8 cellular contexts compared by ENCODE assay signal in the genomic region with DNA sequence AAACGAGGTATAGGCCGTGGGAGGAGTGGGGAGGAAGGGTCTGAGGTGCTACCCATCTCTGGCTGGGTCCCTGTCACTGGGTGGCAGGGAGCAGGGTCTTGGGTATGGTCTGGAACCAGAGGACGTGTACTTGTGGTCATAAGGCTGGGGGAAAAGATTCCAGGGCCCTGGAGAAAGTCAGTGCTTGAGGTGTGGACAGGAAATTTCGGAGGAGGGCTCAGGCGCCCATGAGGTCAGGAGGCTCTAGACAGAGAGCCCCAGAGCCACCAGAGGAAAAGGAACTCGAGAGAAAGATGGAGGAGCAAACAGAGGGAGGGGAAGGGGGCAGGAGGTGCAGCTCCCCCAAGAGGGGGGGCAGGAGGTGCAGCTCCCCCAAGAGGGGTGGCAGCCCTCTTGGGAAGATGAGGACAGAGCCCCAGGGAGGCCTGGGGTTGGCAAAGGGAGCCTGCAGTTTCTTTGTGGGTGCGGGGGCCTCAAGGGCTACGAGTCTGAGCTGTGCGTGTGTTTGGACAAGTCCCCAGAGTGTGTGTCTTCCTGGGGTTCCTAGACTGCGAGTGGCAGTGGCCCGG. TPM values are rescaled to one million over a fixed set of nuclear protein-coding genes. Genes with fewer than 3 reads are reported as not detected.
DNase-seq lines count a peak whose midpoint lies in the region; ATAC-seq and TF ChIP-seq lines count a peak whose summit lies in the region.

No MANE protein-coding gene starts in this region.

- H3K4me1 ChIP-seq in KMS-11 (ENCODE audit: low read depth, poor library complexity, severe bottlenecking) = peaks cover 76% of the 10 kb centered on the region
- peaks cover 29% of the 10 kb centered on the region for H3K4me1 ChIP-seq in effector memory CD4-positive, alpha-beta T cell (ENCODE audit: control insufficient read depth, insufficient read depth, low read length, poor library complexity, severe bottlenecking)
- H3K4me1 ChIP-seq in osteoblast (ENCODE audit: insufficient read depth, low read length) = peaks cover 22% of the 10 kb centered on the region

- H3K36me3 ChIP-seq in KMS-11 (ENCODE audit: insufficient read depth) (no peaks in the 10 kb centered on the region; the same call in 1 of the 2 replicates), osteoblast (ENCODE audit: insufficient read depth, low read length) (peaks cover 27% of the 10 kb centered on the region)
- H3K36me3 ChIP-seq in effector memory CD4-positive, alpha-beta T cell (ENCODE audit: control insufficient read depth, insufficient read depth, low read length) = peaks cover 9% of the 10 kb centered on the region

- H4K20me1 ChIP-seq in KMS-11 (ENCODE audit: insufficient read depth) (0 out of 2 replicates have a peak, but pooled peaks cover 18% of the 10 kb centered on the region), osteoblast (ENCODE audit: insufficient read depth, low read length) (peaks cover 16% of the 10 kb centered on the region)

- in situ Hi-C loops in GM13977 (cut with MboI; ENCODE audit: low pct_unique_long_range_greater_than_20kb, low sequenced_read_pairs, unreplicated experiment) = loop anchor here (5.0 kb wide), 1 partner anchor 64 kb away; no protein-coding TSS in a partner anchor

- H3K9me3 ChIP-seq in effector memory CD4-positive, alpha-beta T cell (ENCODE audit: control insufficient read depth, low read length) = no peaks in the 10 kb centered on the region
- H3K9me3 ChIP-seq in osteoblast (ENCODE audit: low read depth, low read length) = no peaks in the 10 kb centered on the region

- H3K4me2 ChIP-seq in KMS-11 (peak overlapping the region; percentile 80), osteoblast (ENCODE audit: insufficient read depth, low read length) (peak overlapping the region; percentile 68)

- DNase-seq in effector memory CD4-positive, alpha-beta T cell = no peak
- DNase-seq in osteoblast (ENCODE audit: insufficient read length, low spot score, missing footprints) (no peak), GM13977 (ENCODE audit: low spot score) (no peak), HPDE6-E6E7 (ENCODE audit: extremely low spot score) (no peak)

- H2AFZ ChIP-seq in KMS-11 (ENCODE audit: low read depth) (peak overlapping the region; percentile 75), osteoblast (ENCODE audit: low read length) (peak overlapping the region; percentile 74)

- TF ChIP-seq CTCF in GM12875 (IDR thresholded peaks at IDR 0.05; ENCODE audit: borderline replicate concordance, insufficient read depth, low read depth, low read length) (no peak), KMS-11 (conservative IDR thresholded peaks at IDR 0.05; ENCODE audit: low read depth, low read length) (no peak), osteoblast (IDR thresholded peaks at IDR 0.05; ENCODE audit: extremely low read depth, low read depth, low read length) (no peak), GM13977 (IDR thresholded peaks at IDR 0.05; ENCODE audit: extremely low read depth, insufficient read depth, missing control alignments) (no peak)

- H3K79me2 ChIP-seq in KMS-11 (ENCODE audit: insufficient read depth, low read depth) = peaks cover 41% of the 10 kb centered on the region
- H3K79me2 ChIP-seq in osteoblast (ENCODE audit: insufficient read depth, low read length) = peaks cover 33% of the 10 kb centered on the region

- peak overlapping the region; percentile 89 for H3K4me3 ChIP-seq in GM12875 (ENCODE audit: low read depth, low read length)
- H3K4me3 ChIP-seq in KMS-11 (IDR thresholded peaks at IDR 0.05; ENCODE audit: insufficient read depth, low read depth, low read length) = no peak overlapping the region
- H3K4me3 ChIP-seq in effector memory CD4-positive, alpha-beta T cell (ENCODE audit: insufficient read depth, low read depth, low read length, poor library complexity, severe bottlenecking) = peak overlapping the region; percentile 83
- H3K4me3 ChIP-seq in osteoblast (ENCODE audit: insufficient read depth, low read length) = peak overlapping the region; percentile 83

- ATAC-seq in GM21576 (IDR thresholded peaks at IDR 0.05; ENCODE audit: unreplicated experiment) = no peak
- no peak for ATAC-seq in HG02642 (IDR thresholded peaks at IDR 0.05; ENCODE audit: poor library complexity, unreplicated experiment)

- H3K27me3 ChIP-seq in KMS-11 (ENCODE audit: insufficient read depth, low read depth) (no peaks in the 10 kb centered on the region), osteoblast (ENCODE audit: insufficient read depth, low read length) (no peaks in the 10 kb centered on the region)
- H3K27me3 ChIP-seq in effector memory CD4-positive, alpha-beta T cell (replicated peaks; ENCODE audit: control insufficient read depth, insufficient read depth, low read length, poor library complexity, severe bottlenecking) = no peaks in the 10 kb centered on the region

- H3K27ac ChIP-seq in KMS-11 (peak overlapping the region; percentile 88), osteoblast (ENCODE audit: low read depth, low read length) (peak overlapping the region; percentile 96)
- H3K27ac ChIP-seq in effector memory CD4-positive, alpha-beta T cell (ENCODE audit: insufficient read depth, low read length, poor library complexity, severe bottlenecking) = peak overlapping the region; percentile 98

- H3K9ac ChIP-seq in KMS-11 = peak overlapping the region; percentile 86

RNA-seq across cellular contexts. Expression of gene SLC7A6, which starts 0.7 kb away (rescaled TPM):
- 35.1 and 36.9 TPM in 2 replicates for total RNA-seq in osteoblast

RNA-seq across cellular contexts. Expression of gene PLA2G15, which starts 18.5 kb away (rescaled TPM):
- total RNA-seq in osteoblast = 30.8 and 30.9 TPM in 2 replicates

RNA-seq across cellular contexts. Expression of gene ESRP2, which starts 27.7 kb away (rescaled TPM):
- under 0.01 TPM in 1 of 2 replicates, not detected in the other for total RNA-seq in osteoblast

RNA-seq across cellular contexts. Expression of gene SLC7A6OS, which starts 47.1 kb away (rescaled TPM):
- 12.1 and 12.3 TPM in 2 replicates for total RNA-seq in osteoblast

RNA-seq across cellular contexts. Expression of gene PRMT7, which starts 47.2 kb away (rescaled TPM):
- 35.4 and 36.9 TPM in 2 replicates for total RNA-seq in osteoblast
